Comparison of ENCODE assay signal across 10 cellular contexts in genomic region chr2:64731306-64731654, GRCh38.
DNase-seq lines count a peak whose midpoint lies in the region; FAIRE-seq and TF ChIP-seq lines count a peak whose summit lies in the region.
"Had no signal": no experiment of that assay in that cellular context is flagged by ENCODE, and none has a peak within 500 bp of the region (broad histone marks: within the 10 kb centered on the region; RNA-seq: fewer than 3 reads in every experiment).

No MANE protein-coding gene starts in this region.

- H3K27me3 ChIP-seq in rectal smooth muscle tissue (ENCODE audit: control insufficient read depth, insufficient read depth, low read length) = no peaks in the 10 kb centered on the region

- peak overlapping the region; percentile 75 for H3K4me3 ChIP-seq in SK-N-MC
- H3K4me3 ChIP-seq in foreskin fibroblast (ENCODE audit: low read depth in 1 of 2, low read length in 2 of 2) = peak overlapping the region; percentile 39 to 54
- H3K4me3 ChIP-seq in rectal smooth muscle tissue (ENCODE audit: low read length) = peak overlapping the region; percentile 79

- H3K36me3 ChIP-seq in SK-N-MC (ENCODE audit: insufficient read depth, low read length) (no peaks in the 10 kb centered on the region), rectal smooth muscle tissue (ENCODE audit: control insufficient read depth, insufficient read depth, low read length) (no peaks in the 10 kb centered on the region)

- peaks cover 10% of the 10 kb centered on the region for H3K4me1 ChIP-seq in rectal smooth muscle tissue (ENCODE audit: control insufficient read depth, insufficient read depth, low read length)

- H3K27ac ChIP-seq in SK-N-MC (peak overlapping the region; percentile 38; the same call in 1 of the 2 replicates), rectal smooth muscle tissue (ENCODE audit: low read depth, low read length) (peak overlapping the region; percentile 65)

- H3K9me3 ChIP-seq in SK-N-MC (ENCODE audit: low read depth, low read length) = no peaks in the 10 kb centered on the region

- DNase-seq in SK-N-MC (ENCODE audit: low read depth, low spot score) = no peak
- no peak for DNase-seq in foreskin fibroblast
- DNase-seq in NCI-H82 (lab: John Stamatoyannopoulos, UW) = no peak
- no peak for DNase-seq in stimulated activated CD4-positive, alpha-beta T cell treated with anti-CD3 and anti-CD28 coated beads, Interleukin-4, amount 100 ng/mL, for 1 hour
- DNase-seq in GM10248 (ENCODE audit: extremely low spot score) = no peak
- no peak for DNase-seq in HK-2 (ENCODE audit: unreplicated experiment)

- H3K9ac ChIP-seq in SK-N-MC (ENCODE audit: insufficient read length) (peak overlapping the region; percentile 64), rectal smooth muscle tissue (ENCODE audit: low read length) (no peak overlapping the region)

- CTCF ChIA-PET in GM10248 (lab: Yijun Ruan, JAX) = interaction anchor here (1.1 to 2.3 kb wide), 3 partner anchors 11 to 86 kb away, joined by 3 to 7 read pairs (median 5); no protein-coding TSS in a partner anchor

- POLR2A ChIA-PET in GM10248 (lab: Yijun Ruan, JAX) = no interaction called here

- peak; percentile 17 for FAIRE-seq in G401.6 (lab: Jason Lieb, UNC)
- FAIRE-seq: endometrium, H1 had no signal

- TF ChIP-seq CTCF in foreskin fibroblast (IDR thresholded peaks at IDR 0.05; ENCODE audit: low read depth, low read length) = no peak
- no peak for TF ChIP-seq CTCF in GM10248 (IDR thresholded peaks at IDR 0.05; ENCODE audit: control extremely low read depth, extremely low read depth, low read depth, missing control alignments)
